ENCODE assay signal across 23 cellular contexts in the genomic region with DNA sequence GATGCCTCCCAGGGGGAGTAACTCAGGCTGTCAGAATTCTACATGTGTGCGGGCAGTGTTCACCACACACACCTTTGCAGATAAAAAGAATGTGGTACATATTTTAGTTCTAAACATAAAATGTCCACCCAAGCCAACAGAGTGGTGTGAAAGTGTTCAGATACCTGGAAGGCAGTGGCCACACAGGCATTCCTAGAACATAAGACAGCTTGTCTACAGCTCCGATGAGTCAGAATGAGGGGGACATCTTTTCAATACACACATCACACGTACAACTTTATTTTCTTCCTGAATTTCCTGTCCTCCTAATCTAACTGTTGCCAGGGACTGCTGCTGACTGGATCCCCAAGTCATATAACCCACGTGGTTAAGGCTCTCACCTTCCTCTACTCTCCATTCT.
DNase-seq lines count a peak whose midpoint lies in the region; ATAC-seq, FAIRE-seq and TF ChIP-seq lines count a peak whose summit lies in the region.
"Had no signal": no experiment of that assay in that cellular context is flagged by ENCODE, and none has a peak within 500 bp of the region (broad histone marks: within the 10 kb centered on the region; RNA-seq: fewer than 3 reads in every experiment).

No MANE protein-coding gene starts in this region.

- H3K27ac ChIP-seq in left ventricle myocardium inferior (replicated peaks), result no peak overlapping the region
- H3K27ac ChIP-seq: neutrophil, tibial nerve had no signal

- H3K4me3 Mint-ChIP-seq in activated naive CD8-positive, alpha-beta T cell treated with anti-CD3 and anti-CD28 coated beads, Interleukin-2, amount 10 ng/mL, durations not matched to agents 7 days and 5 days, result no peak overlapping the region
- no peak overlapping the region for H3K4me3 Mint-ChIP-seq in activated naive CD8-positive, alpha-beta T cell treated with anti-CD3 and anti-CD28 coated beads for 36 hours
- H3K4me3 Mint-ChIP-seq: activated naive CD4-positive, alpha-beta T cell treated with anti-CD3 and anti-CD28 coated beads, Interleukin-2, amount 10 ng/mL, durations not matched to agents 7 days and 5 days; CD4-positive, alpha-beta memory T cell; IgD-negative memory B cell; immature natural killer cell; mesothelial cell of epicardium; stimulated activated memory B cell treated with anti-CD40 and anti-IgM and Interleukin-4, amounts not matched to agents 10 μg/mL and 1 μg/mL and 100 μg/mL, for 72 hours; T-helper 17 cell had no signal

- FAIRE-seq in urothelium cell line (lab: Jason Lieb, UNC), result peak; percentile 63
- FAIRE-seq: small intestine had no signal

- H3K36me3 Mint-ChIP-seq in activated naive CD8-positive, alpha-beta T cell treated with anti-CD3 and anti-CD28 coated beads, Interleukin-2, amount 10 ng/mL, durations not matched to agents 7 days and 5 days, result no peaks in the 10 kb centered on the region
- H3K36me3 Mint-ChIP-seq in activated naive CD8-positive, alpha-beta T cell treated with anti-CD3 and anti-CD28 coated beads for 36 hours, result no peaks in the 10 kb centered on the region
- H3K36me3 Mint-ChIP-seq: activated naive CD4-positive, alpha-beta T cell treated with anti-CD3 and anti-CD28 coated beads, Interleukin-2, amount 10 ng/mL, durations not matched to agents 7 days and 5 days; CD4-positive, alpha-beta memory T cell; IgD-negative memory B cell; stimulated activated memory B cell treated with anti-CD40 and anti-IgM and Interleukin-4, amounts not matched to agents 10 μg/mL and 1 μg/mL and 100 μg/mL, for 72 hours had no signal

- intact Hi-C loops in left ventricle myocardium inferior (cut with micrococcal nuclease), result no loop called here

- no peaks in the 10 kb centered on the region for H3K4me1 ChIP-seq in left ventricle myocardium inferior
- H3K4me1 ChIP-seq: tibial nerve had no signal

- POLR2A ChIA-PET in activated naive CD8-positive, alpha-beta T cell treated with anti-CD3 and anti-CD28 coated beads, Interleukin-2, amount 10 ng/mL, durations not matched to agents 7 days and 5 days (lab: Charles Lee), result no interaction called here

- no peaks in the 10 kb centered on the region for H3K9me3 ChIP-seq in left ventricle myocardium inferior (replicated peaks)
- H3K9me3 ChIP-seq: neutrophil, tibial nerve had no signal

- H3K4me1 Mint-ChIP-seq in activated naive CD8-positive, alpha-beta T cell treated with anti-CD3 and anti-CD28 coated beads, Interleukin-2, amount 10 ng/mL, durations not matched to agents 7 days and 5 days, result no peaks in the 10 kb centered on the region
- H3K4me1 Mint-ChIP-seq in activated naive CD8-positive, alpha-beta T cell treated with anti-CD3 and anti-CD28 coated beads for 36 hours, result no peaks in the 10 kb centered on the region
- H3K4me1 Mint-ChIP-seq: activated naive CD4-positive, alpha-beta T cell treated with anti-CD3 and anti-CD28 coated beads, Interleukin-2, amount 10 ng/mL, durations not matched to agents 7 days and 5 days; CD4-positive, alpha-beta memory T cell; stimulated activated memory B cell treated with anti-CD40 and anti-IgM and Interleukin-4, amounts not matched to agents 10 μg/mL and 1 μg/mL and 100 μg/mL, for 72 hours; T-helper 17 cell had no signal

- peaks cover 11% of the 10 kb centered on the region for H3K27me3 Mint-ChIP-seq in activated naive CD8-positive, alpha-beta T cell treated with anti-CD3 and anti-CD28 coated beads, Interleukin-2, amount 10 ng/mL, durations not matched to agents 7 days and 5 days
- no peaks in the 10 kb centered on the region for H3K27me3 Mint-ChIP-seq in activated naive CD8-positive, alpha-beta T cell treated with anti-CD3 and anti-CD28 coated beads for 36 hours
- H3K27me3 Mint-ChIP-seq: IgD-negative memory B cell; stimulated activated memory B cell treated with anti-CD40 and anti-IgM and Interleukin-4, amounts not matched to agents 10 μg/mL and 1 μg/mL and 100 μg/mL, for 72 hours; T-helper 17 cell had no signal

- no peaks in the 10 kb centered on the region for H3K36me3 ChIP-seq in left ventricle myocardium inferior
- H3K36me3 ChIP-seq: neutrophil, tibial nerve had no signal

- no peaks in the 10 kb centered on the region for H3K9me3 Mint-ChIP-seq in activated naive CD8-positive, alpha-beta T cell treated with anti-CD3 and anti-CD28 coated beads, Interleukin-2, amount 10 ng/mL, durations not matched to agents 7 days and 5 days
- no peaks in the 10 kb centered on the region for H3K9me3 Mint-ChIP-seq in activated naive CD8-positive, alpha-beta T cell treated with anti-CD3 and anti-CD28 coated beads for 36 hours
- H3K9me3 Mint-ChIP-seq: activated naive CD4-positive, alpha-beta T cell treated with anti-CD3 and anti-CD28 coated beads, Interleukin-2, amount 10 ng/mL, durations not matched to agents 7 days and 5 days; IgD-negative memory B cell; mesothelial cell of epicardium; stimulated activated memory B cell treated with anti-CD40 and anti-IgM and Interleukin-4, amounts not matched to agents 10 μg/mL and 1 μg/mL and 100 μg/mL, for 72 hours had no signal

- no peaks in the 10 kb centered on the region for H3K27me3 ChIP-seq in left ventricle myocardium inferior (ENCODE audit: low read depth)
- H3K27me3 ChIP-seq: neutrophil, tibial nerve had no signal

- no peak for TF ChIP-seq CTCF in left ventricle myocardium inferior (IDR thresholded peaks at IDR 0.05; ENCODE audit: borderline replicate concordance)

- peak overlapping the region; percentile 10 for H3K27ac Mint-ChIP-seq in activated naive CD8-positive, alpha-beta T cell treated with anti-CD3 and anti-CD28 coated beads, Interleukin-2, amount 10 ng/mL, durations not matched to agents 7 days and 5 days
- no peak overlapping the region for H3K27ac Mint-ChIP-seq in activated naive CD8-positive, alpha-beta T cell treated with anti-CD3 and anti-CD28 coated beads for 36 hours
- H3K27ac Mint-ChIP-seq: activated naive CD4-positive, alpha-beta T cell treated with anti-CD3 and anti-CD28 coated beads, Interleukin-2, amount 10 ng/mL, durations not matched to agents 7 days and 5 days; CD4-positive, alpha-beta memory T cell; IgD-negative memory B cell; immature natural killer cell; mesothelial cell of epicardium; stimulated activated memory B cell treated with anti-CD40 and anti-IgM and Interleukin-4, amounts not matched to agents 10 μg/mL and 1 μg/mL and 100 μg/mL, for 72 hours; T-helper 17 cell had no signal

- H3K4me3 ChIP-seq in left ventricle myocardium inferior, result no peak overlapping the region
- H3K4me3 ChIP-seq: tibial nerve had no signal

- DNase-seq in activated naive CD8-positive, alpha-beta T cell treated with anti-CD3 and anti-CD28 coated beads, Interleukin-2, amount 10 ng/mL, durations not matched to agents 7 days and 5 days, result no peak
- no peak for DNase-seq in activated naive CD8-positive, alpha-beta T cell treated with anti-CD3 and anti-CD28 coated beads for 36 hours
- peak; percentile 37 for DNase-seq in amniotic epithelial cell (ENCODE audit: low read depth)
- DNase-seq in hepatic stellate cell (ENCODE audit: low spot score), result peak; percentile 37
- peak; percentile 38 for DNase-seq in urothelium cell line (ENCODE audit: low spot score)
- no peak for DNase-seq in left ventricle myocardium inferior
- DNase-seq: 8988T; activated CD4-positive, alpha-beta T cell treated with anti-CD3 and anti-CD28 coated beads for 1 hour; activated naive CD4-positive, alpha-beta T cell treated with anti-CD3 and anti-CD28 coated beads, Interleukin-2, amount 10 ng/mL, durations not matched to agents 7 days and 5 days; CD4-positive, alpha-beta memory T cell; DMS79 treated with DMSO at 0.1 percent for 48 hours; GOT3; immature natural killer cell; NCI-H1092 treated with DMSO at 0.1 percent for 48 hours; small intestine; T-helper 17 cell had no signal

- no peak for ATAC-seq in activated naive CD8-positive, alpha-beta T cell treated with anti-CD3 and anti-CD28 coated beads, Interleukin-2, amount 10 ng/mL, durations not matched to agents 7 days and 5 days (ENCODE audit: low read depth)
- ATAC-seq in HG02623 (IDR thresholded peaks at IDR 0.05; ENCODE audit: unreplicated experiment) (no peak), GM18520 (IDR thresholded peaks at IDR 0.05; ENCODE audit: unreplicated experiment) (no peak)
- ATAC-seq: stimulated activated memory B cell treated with anti-CD40 and anti-IgM and Interleukin-4, amounts not matched to agents 10 μg/mL and 1 μg/mL and 100 μg/mL, for 72 hours; T-helper 17 cell had no signal

Comparison
In these comparisons a context has a peak if more than half of its experiments do, and no peak if none do; other contexts are left out.
1. DNase-seq: peak in amniotic epithelial cell (single experiment), hepatic stellate cell (single experiment) and urothelium cell line (single experiment); none in activated naive CD8-positive, alpha-beta T cell treated with anti-CD3 and anti-CD28 coated beads, Interleukin-2, amount 10 ng/mL, durations not matched to agents 7 days and 5 days (single experiment), activated naive CD8-positive, alpha-beta T cell treated with anti-CD3 and anti-CD28 coated beads for 36 hours (single experiment) and left ventricle myocardium inferior (single experiment).